ENCODE assay signal across 1 cellular context in genomic region chr17:74870512-74870911, GRCh38.
A peak's percentile ranks its signal among the peaks of the same experiment; 100 is the strongest.
TF ChIP-seq lines count a peak whose summit lies in the region.

No MANE protein-coding gene starts in this region.

TF ChIP-seq in HepG2, 621 proteins besides CTCF, POLR2A, EP300 and RAD21 (continued from another document):
- TF ChIP-seq HES4 (CRISPR knock-in tag; IDR thresholded peaks at IDR 0.05; ENCODE audit: borderline replicate concordance) (0 out of 2 replicates have a peak, but pooled peaks have one; percentile 23), MTF2 (CRISPR knock-in tag; IDR thresholded peaks at IDR 0.05; ENCODE audit: borderline replicate concordance) (no peak), RARG (CRISPR knock-in tag; IDR thresholded peaks at IDR 0.05; ENCODE audit: low read depth) (no peak), ZNF674 (CRISPR knock-in tag; IDR thresholded peaks at IDR 0.05; ENCODE audit: low read depth) (no peak), AGO1 (IDR thresholded peaks at IDR 0.05; ENCODE audit: low read depth, low read length, poor library complexity, severe bottlenecking) (no peak), SAP130 (CRISPR knock-in tag; IDR thresholded peaks at IDR 0.05; ENCODE audit: low read depth) (peak; percentile 63), PAXIP1 (CRISPR knock-in tag; conservative IDR thresholded peaks at IDR 0.05) (0 out of 2 replicates have a peak, but pooled peaks have one; percentile 23), MIER3 (CRISPR knock-in tag; IDR thresholded peaks at IDR 0.05; ENCODE audit: borderline replicate concordance) (no peak), ZNF713 (CRISPR knock-in tag; IDR thresholded peaks at IDR 0.05) (no peak), NFKBIZ (CRISPR knock-in tag; IDR thresholded peaks at IDR 0.05) (no peak), TEAD3 (CRISPR knock-in tag; optimal IDR thresholded peaks at IDR 0.05; ENCODE audit: borderline replicate concordance) (peak; percentile 93), ZNF101 (CRISPR knock-in tag; IDR thresholded peaks at IDR 0.05; ENCODE audit: borderline replicate concordance, low read depth) (no peak), ZNF737 (CRISPR knock-in tag; IDR thresholded peaks at IDR 0.05; ENCODE audit: borderline replicate concordance) (no peak), ZNF362 (CRISPR knock-in tag; IDR thresholded peaks at IDR 0.05; ENCODE audit: borderline replicate concordance) (peak; percentile 43; the same call in 1 of the 2 replicates), REL (CRISPR knock-in tag; conservative IDR thresholded peaks at IDR 0.05) (no peak), ZNF709 (CRISPR knock-in tag; IDR thresholded peaks at IDR 0.05) (no peak), NRL (CRISPR knock-in tag; IDR thresholded peaks at IDR 0.05; ENCODE audit: borderline replicate concordance) (no peak), CAMTA2 (CRISPR knock-in tag; IDR thresholded peaks at IDR 0.05; ENCODE audit: borderline replicate concordance) (no peak)
